ENCODE assay signal across 8 cellular contexts in genomic region chr14:75711134-75711795, GRCh38. TPM values are rescaled to one million over a fixed set of nuclear protein-coding genes. Genes with fewer than 3 reads are reported as not detected.
DNase-seq lines count a peak whose midpoint lies in the region; ATAC-seq and TF ChIP-seq lines count a peak whose summit lies in the region.

No MANE protein-coding gene starts in this region.

- no peak overlapping the region for H2BK15ac ChIP-seq in H9 (ENCODE audit: low read depth, low read length)

- H2BK20ac ChIP-seq in H9 (ENCODE audit: low read depth, low read length, poor library complexity, severe bottlenecking) = no peak overlapping the region

- TF ChIP-seq CTCF in H9 (conservative IDR thresholded peaks at IDR 0.05) (peak; percentile 65), RWPE1 (conservative IDR thresholded peaks at IDR 0.05; ENCODE audit: low read depth) (peak; percentile 77)

- no peak overlapping the region for H2BK120ac ChIP-seq in H9 (ENCODE audit: low read depth, low read length, poor library complexity, severe bottlenecking)

- H4K8ac ChIP-seq in H9 (replicated peaks; ENCODE audit: insufficient read length, low read depth, low read length) = no peak overlapping the region

- no peak overlapping the region for H3K4ac ChIP-seq in H9 (ENCODE audit: low read depth, low read length)

- peak overlapping the region in 2 of 3 experiments; percentile 94 to 96; a peak in 3 of 7 replicates for H3K27ac Mint-ChIP-seq in H9

- no peaks in the 10 kb centered on the region for H3K23me2 ChIP-seq in H9 (ENCODE audit: insufficient read length, low read depth, low read length, poor library complexity, severe bottlenecking)

- CTCF ChIA-PET in RWPE1 (lab: Yijun Ruan, JAX) = interaction anchor here (0.5 to 4.7 kb wide), 6 partner anchors 10 to 272 kb away, joined by 3 to 65 read pairs (median 4); partner anchors contain the start of genes IFT43 and TGFB3

- no peak for TF ChIP-seq POLR2A in erythroblast (IDR thresholded peaks at IDR 0.05; ENCODE audit: low read length)

- DNase-seq in COR-L47 (lab: John Stamatoyannopoulos, UW) = peak; percentile 41
- no peak for DNase-seq in H9
- DNase-seq in RWPE1 (ENCODE audit: low spot score) = peak; percentile 54
- DNase-seq in erythroblast (lab: John Stamatoyannopoulos, UW) = peak; percentile 33 to 45
- DNase-seq in activated CD4-positive, CD25-positive, alpha-beta regulatory T cell (lab: John Stamatoyannopoulos, UW) = no peak

- no peak overlapping the region for H4K91ac ChIP-seq in H9 (ENCODE audit: insufficient read length, low read depth, low read length)

- no peaks in the 10 kb centered on the region for H3K79me1 ChIP-seq in H9 (ENCODE audit: insufficient read depth, low read depth, low read length, poor library complexity, severe bottlenecking)

- H3K4me1 ChIP-seq in H9 (ENCODE audit: insufficient read depth, low read length) = no peaks in the 10 kb centered on the region; the same call in 1 of the 2 replicates
- H3K4me1 ChIP-seq in muscle layer of duodenum (ENCODE audit: control insufficient read depth in 1 of 2, insufficient read depth in 2 of 2, low read length in 2 of 2) = peaks cover 8 to 17% of the 10 kb centered on the region in 2 donors

- H3K4me1 Mint-ChIP-seq in H9 = peaks cover 15 to 29% of the 10 kb centered on the region in 2 experiments

- no peaks in the 10 kb centered on the region for H4K20me1 ChIP-seq in H9 (ENCODE audit: control insufficient read depth, insufficient read depth, insufficient read length)

- peaks cover 0 to 6% of the 10 kb centered on the region in 2 donors for H3K36me3 ChIP-seq in muscle layer of duodenum (ENCODE audit: control insufficient read depth in 1 of 2, insufficient read depth in 2 of 2, low read length in 2 of 2)

- ATAC-seq in HG02973 (IDR thresholded peaks at IDR 0.05; ENCODE audit: unreplicated experiment) = no peak
- no peak for ATAC-seq in HG02884 (IDR thresholded peaks at IDR 0.05; ENCODE audit: unreplicated experiment)

- H3K4me2 ChIP-seq in H9 (ENCODE audit: insufficient read depth, insufficient read length, low read length) = no peak overlapping the region

- H2AK5ac ChIP-seq in H9 (ENCODE audit: insufficient read length, low read length) = no peak overlapping the region

- no peak overlapping the region for H4K5ac ChIP-seq in H9 (ENCODE audit: insufficient read length, low read depth, low read length)

- no peak overlapping the region for H3K14ac ChIP-seq in H9 (ENCODE audit: insufficient read depth, low read length)

- H3K27me3 ChIP-seq in H9 (ENCODE audit: insufficient read depth, low read length) (no peaks in the 10 kb centered on the region; the same call in 1 of the 2 replicates), muscle layer of duodenum (ENCODE audit: low read depth, low read length) (no peaks in the 10 kb centered on the region)

- no peak overlapping the region for H2BK12ac ChIP-seq in H9 (ENCODE audit: insufficient read length, low read depth, low read length)

- no peaks in the 10 kb centered on the region for H3K79me2 ChIP-seq in H9 (ENCODE audit: insufficient read depth, low read length)

- no peaks in the 10 kb centered on the region; the same call in 1 of the 2 replicates for H3K27me3 Mint-ChIP-seq in H9 (ENCODE audit: low read depth)

- no peak overlapping the region for H3T11ph ChIP-seq in H9 (ENCODE audit: low read length)

- no peak overlapping the region for H3K18ac ChIP-seq in H9 (ENCODE audit: insufficient read length, low read depth, low read length)

- no CpG with 5 or more reads among the region's 4 CpGs for WGBS in H9 (ENCODE audit: extremely low coverage, insufficient read length, low lambda C conversion rate)

- no peak overlapping the region for H3K9ac ChIP-seq in H9 (ENCODE audit: extremely low read depth, insufficient read length, low read length)

- H3K23ac ChIP-seq in H9 (ENCODE audit: insufficient read length, low read depth, low read length) = no peak overlapping the region

- peaks cover 3 to 16% (median 7%) of the 10 kb centered on the region in 3 experiments; a peak in 5 of 7 replicates for H3K36me3 Mint-ChIP-seq in H9 (ENCODE audit: insufficient read depth in 1 of 3, low read depth in 3 of 3)

- H2AFZ ChIP-seq in H9 (ENCODE audit: low read length) = no peak overlapping the region

- H3K9me3 Mint-ChIP-seq in H9 = no peaks in the 10 kb centered on the region

- no peak overlapping the region for H3K4me3 ChIP-seq in muscle layer of duodenum (ENCODE audit: low read depth in 1 of 2, low read length in 2 of 2)

- POLR2A ChIA-PET in RWPE1 (lab: Yijun Ruan, JAX; ENCODE audit: low non-redundant PET) = no interaction called here

- no peak overlapping the region for H3K27ac ChIP-seq in H9 (ENCODE audit: insufficient read length, low read depth, low read length)
- H3K27ac ChIP-seq in RWPE1 = peak overlapping the region; percentile 86
- H3K27ac ChIP-seq in muscle layer of duodenum (ENCODE audit: low read length) = peak overlapping the region; percentile 39

- no peak overlapping the region for H2BK5ac ChIP-seq in H9 (ENCODE audit: insufficient read length, low read length)

- no peak overlapping the region for H3K56ac ChIP-seq in H9 (ENCODE audit: insufficient read length, low read depth, low read length)

- no peaks in the 10 kb centered on the region for H3K9me3 ChIP-seq in H9 (ENCODE audit: control insufficient read depth, low read depth, low read length)
- H3K9me3 ChIP-seq in muscle layer of duodenum (ENCODE audit: control insufficient read depth in 1 of 2, low read length in 2 of 2) = no peaks in the 10 kb centered on the region

- no peak overlapping the region; a peak in 1 of 5 replicates for H3K4me3 Mint-ChIP-seq in H9

RNA-seq across cellular contexts. Expression of gene TTLL5, which starts 50.2 kb away (rescaled TPM):
- total RNA-seq in H9 (2021) = 35.7 and 40.1 TPM in 2 replicates

RNA-seq across cellular contexts. Expression of gene ERG28, which starts 50.6 kb away (rescaled TPM):
- total RNA-seq in H9 (2021) = 29.1 and 29.4 TPM in 2 replicates

Comparison
In these comparisons a context has a peak if more than half of its experiments do, and no peak if none do; other contexts are left out.
1. DNase-seq: peak in COR-L47 (single experiment), RWPE1 (single experiment) and erythroblast (2 of 2); none in H9 (single experiment) and activated CD4-positive, CD25-positive, alpha-beta regulatory T cell (0 of 4).